26 cellular contexts compared by ENCODE assay signal in the genomic region with DNA sequence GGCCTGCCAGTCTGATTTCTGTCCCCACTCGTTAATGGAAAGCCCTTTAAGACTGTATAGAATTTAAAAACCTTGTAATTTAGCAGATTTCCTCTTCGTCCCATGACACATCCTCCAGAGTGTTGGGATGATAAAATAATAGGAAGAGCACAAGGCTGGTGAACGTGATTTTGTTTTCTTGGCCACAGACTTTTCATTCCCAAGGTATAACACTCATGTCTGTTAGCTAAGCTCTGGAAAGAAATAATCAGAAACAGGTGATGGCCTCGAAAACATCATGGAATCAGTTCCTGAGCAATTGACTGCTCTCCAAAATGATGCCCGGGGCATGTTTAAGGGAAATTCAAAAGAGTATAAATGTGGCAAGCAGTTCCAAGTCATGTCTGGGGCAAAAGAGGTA.
"Had no signal": no experiment of that assay in that cellular context is flagged by ENCODE, and none has a peak within 500 bp of the region (broad histone marks: within the 10 kb centered on the region; RNA-seq: fewer than 3 reads in every experiment).

No MANE protein-coding gene starts in this region.

- H3K9me3 Mint-ChIP-seq: activated B cell treated with CpG ODN at 0.5 μM for 24 hours; activated CD4-positive, alpha-beta T cell treated with anti-CD3 and anti-CD28 coated beads, Interleukin-2, amount 10 ng/mL, durations not matched to agents 24 days and 14 days; activated T-helper 1 cell treated with anti-CD3 and anti-CD28 coated beads, Interleukin-12 subunit alpha, Interleukin-12 subunit beta, Interleukin-2, Interleukin-4 antibody, amounts not matched to agents 30 ng/mL and 10 ng/mL and 1 ng/mL, durations not matched to agents 14 hours and 24 hours and 36 hours had no signal

- DNase-seq: activated B cell treated with CpG ODN at 0.5 μM for 24 hours; activated CD4-positive, alpha-beta T cell treated with anti-CD3 and anti-CD28 coated beads for 1 hour; activated CD4-positive, alpha-beta T cell treated with anti-CD3 and anti-CD28 coated beads, Interleukin-2, amount 10 ng/mL, durations not matched to agents 24 days and 14 days; activated CD4-positive, alpha-beta T cell treated with anti-CD3 and anti-CD28 coated beads, Interleukin-2, amount 50 U/mL, for 48 hours; activated CD8-positive, alpha-beta memory T cell treated with anti-CD3 and anti-CD28 coated beads, Interleukin-2, amount 10 ng/mL, durations not matched to agents 7 days and 5 days; activated effector memory CD4-positive, alpha-beta T cell treated with anti-CD3 and anti-CD28 coated beads, Interleukin-2, amount 50 U/mL, for 16 hours; activated naive CD4-positive, alpha-beta T cell treated with Interleukin-2 at 50 U/mL for 16 hours; activated naive CD8-positive, alpha-beta T cell treated with anti-CD3 and anti-CD28 coated beads, Interleukin-2, amount 50 U/mL, for 24 hours; activated T-cell treated with anti-CD3 and anti-CD28 coated beads, Interleukin-2, amount 50 U/mL, for 24 hours; amniotic stem cell; body of pancreas; Kasumi-1; NCI-H1105 treated with DMSO at 0.1 percent for 48 hours; NCI-H1436 treated with DMSO at 0.1 percent for 48 hours; NCI-H187; NCI-H2081 treated with DMSO at 0.1 percent for 48 hours; NCI-H446; NCI-H524; PC-9; SIG-M5; T-helper 17 cell; T-helper 9 cell had no signal

- H3K36me3 Mint-ChIP-seq: activated CD8-positive, alpha-beta memory T cell treated with anti-CD3 and anti-CD28 coated beads, Interleukin-2, amount 10 ng/mL, durations not matched to agents 7 days and 5 days had no signal

- ATAC-seq: activated CD8-positive, alpha-beta memory T cell treated with anti-CD3 and anti-CD28 coated beads, Interleukin-2, amount 10 ng/mL, durations not matched to agents 7 days and 5 days; activated naive CD4-positive, alpha-beta T cell treated with anti-CD3 and anti-CD28 coated beads, Interleukin-2, amount 50 U/mL, for 72 hours; activated naive CD8-positive, alpha-beta T cell treated with anti-CD3 and anti-CD28 coated beads, Interleukin-2, amount 50 U/mL, for 24 hours; body of pancreas; T-helper 17 cell had no signal

- H3K4me3 ChIP-seq: ascending aorta, body of pancreas, PC-9 had no signal

- H3K27ac Mint-ChIP-seq: activated B cell treated with CpG ODN at 0.5 μM for 24 hours; activated CD4-positive, alpha-beta T cell treated with anti-CD3 and anti-CD28 coated beads, Interleukin-2, amount 10 ng/mL, durations not matched to agents 24 days and 14 days; activated CD8-positive, alpha-beta memory T cell treated with anti-CD3 and anti-CD28 coated beads, Interleukin-2, amount 10 ng/mL, durations not matched to agents 7 days and 5 days; activated naive CD4-positive, alpha-beta T cell treated with anti-CD3 and anti-CD28 coated beads, Interleukin-2, amount 50 U/mL, for 72 hours; activated naive CD8-positive, alpha-beta T cell treated with anti-CD3 and anti-CD28 coated beads, Interleukin-2, amount 50 U/mL, for 24 hours; activated T-cell treated with anti-CD3 and anti-CD28 coated beads, Interleukin-2, amount 50 U/mL, for 24 hours; activated T-helper 1 cell treated with anti-CD3 and anti-CD28 coated beads, Interleukin-12 subunit alpha, Interleukin-12 subunit beta, Interleukin-2, Interleukin-4 antibody, amounts not matched to agents 30 ng/mL and 10 ng/mL and 1 ng/mL, durations not matched to agents 14 hours and 24 hours and 36 hours; T-helper 17 cell had no signal

- H3K4me3 Mint-ChIP-seq: activated B cell treated with CpG ODN at 0.5 μM for 24 hours; activated CD4-positive, alpha-beta T cell treated with anti-CD3 and anti-CD28 coated beads, Interleukin-2, amount 10 ng/mL, durations not matched to agents 24 days and 14 days; activated CD8-positive, alpha-beta memory T cell treated with anti-CD3 and anti-CD28 coated beads, Interleukin-2, amount 10 ng/mL, durations not matched to agents 7 days and 5 days; activated naive CD8-positive, alpha-beta T cell treated with anti-CD3 and anti-CD28 coated beads, Interleukin-2, amount 50 U/mL, for 24 hours; activated T-cell treated with anti-CD3 and anti-CD28 coated beads, Interleukin-2, amount 50 U/mL, for 24 hours; activated T-helper 1 cell treated with anti-CD3 and anti-CD28 coated beads, Interleukin-12 subunit alpha, Interleukin-12 subunit beta, Interleukin-2, Interleukin-4 antibody, amounts not matched to agents 30 ng/mL and 10 ng/mL and 1 ng/mL, durations not matched to agents 14 hours and 24 hours and 36 hours; central memory CD8-positive, alpha-beta T cell; T-helper 17 cell had no signal

- H3K4me1 Mint-ChIP-seq: activated B cell treated with CpG ODN at 0.5 μM for 24 hours; activated CD4-positive, alpha-beta T cell treated with anti-CD3 and anti-CD28 coated beads, Interleukin-2, amount 10 ng/mL, durations not matched to agents 24 days and 14 days; activated CD8-positive, alpha-beta memory T cell treated with anti-CD3 and anti-CD28 coated beads, Interleukin-2, amount 10 ng/mL, durations not matched to agents 7 days and 5 days; activated naive CD8-positive, alpha-beta T cell treated with anti-CD3 and anti-CD28 coated beads, Interleukin-2, amount 50 U/mL, for 24 hours; central memory CD8-positive, alpha-beta T cell; T-helper 17 cell had no signal

- H3K27me3 Mint-ChIP-seq: activated B cell treated with CpG ODN at 0.5 μM for 24 hours; activated CD4-positive, alpha-beta T cell treated with anti-CD3 and anti-CD28 coated beads, Interleukin-2, amount 10 ng/mL, durations not matched to agents 24 days and 14 days; activated CD8-positive, alpha-beta memory T cell treated with anti-CD3 and anti-CD28 coated beads, Interleukin-2, amount 10 ng/mL, durations not matched to agents 7 days and 5 days; activated naive CD8-positive, alpha-beta T cell treated with anti-CD3 and anti-CD28 coated beads, Interleukin-2, amount 50 U/mL, for 24 hours; activated T-cell treated with anti-CD3 and anti-CD28 coated beads, Interleukin-2, amount 50 U/mL, for 24 hours; central memory CD8-positive, alpha-beta T cell; T-helper 17 cell had no signal
